ENCODE assay signal across 1 cellular context in genomic region chr12:31860401-31860800, GRCh38.
TF ChIP-seq lines count a peak whose summit lies in the region.

No MANE protein-coding gene starts in this region.

TF ChIP-seq in HepG2, 621 proteins besides CTCF, POLR2A, EP300 and RAD21 (continued from another document):
- TF ChIP-seq NCOA2 (CRISPR knock-in tag; IDR thresholded peaks at IDR 0.05): 0 out of 2 replicates have a peak, but pooled peaks have one; percentile 15
- no peak for TF ChIP-seq TOPORS (CRISPR knock-in tag; IDR thresholded peaks at IDR 0.05)
- TF ChIP-seq REL (CRISPR knock-in tag; conservative IDR thresholded peaks at IDR 0.05): no peak
- TF ChIP-seq ZNF10 (CRISPR knock-in tag; IDR thresholded peaks at IDR 0.05; ENCODE audit: borderline replicate concordance, low read depth): no peak
- TF ChIP-seq HNF4A (CRISPR knock-in tag; IDR thresholded peaks at IDR 0.05): peak; percentile 52
- TF ChIP-seq ZSCAN22 (CRISPR knock-in tag; IDR thresholded peaks at IDR 0.05): no peak
- TF ChIP-seq SOX6 (IDR thresholded peaks at IDR 0.05): no peak
- TF ChIP-seq SOX6 (CRISPR knock-in tag; IDR thresholded peaks at IDR 0.05): peak; percentile 34; the same call in 1 of the 2 replicates
- TF ChIP-seq PLSCR1 (CRISPR knock-in tag; IDR thresholded peaks at IDR 0.05; ENCODE audit: borderline replicate concordance): no peak
- TF ChIP-seq ZNF784 (CRISPR knock-in tag; IDR thresholded peaks at IDR 0.05; ENCODE audit: borderline replicate concordance): no peak
- TF ChIP-seq HMGXB3 (CRISPR knock-in tag; IDR thresholded peaks at IDR 0.05; ENCODE audit: borderline replicate concordance): no peak
- peak; percentile 76 for TF ChIP-seq CEBPG (CRISPR knock-in tag; IDR thresholded peaks at IDR 0.05)
- no peak for TF ChIP-seq SMARCC2 (IDR thresholded peaks at IDR 0.05)
- no peak for TF ChIP-seq ZNF512B (CRISPR knock-in tag; IDR thresholded peaks at IDR 0.05; ENCODE audit: borderline replicate concordance)
- TF ChIP-seq DMTF1 (CRISPR knock-in tag; IDR thresholded peaks at IDR 0.05): no peak
- no peak for TF ChIP-seq ZBTB21 (CRISPR knock-in tag; IDR thresholded peaks at IDR 0.05)
- TF ChIP-seq NCOA5 (CRISPR knock-in tag; IDR thresholded peaks at IDR 0.05): no peak
- 0 out of 2 replicates have a peak, but pooled peaks have one; percentile 21 for TF ChIP-seq POGZ (CRISPR knock-in tag; IDR thresholded peaks at IDR 0.05)
- no peak for TF ChIP-seq SP140L (CRISPR knock-in tag; IDR thresholded peaks at IDR 0.05; ENCODE audit: borderline replicate concordance)
- TF ChIP-seq BCL6 (CRISPR knock-in tag; IDR thresholded peaks at IDR 0.05): 0 out of 2 replicates have a peak, but pooled peaks have one; percentile 30
- TF ChIP-seq BATF2 (CRISPR knock-in tag; IDR thresholded peaks at IDR 0.05): no peak
- TF ChIP-seq RARA (CRISPR knock-in tag; IDR thresholded peaks at IDR 0.05): no peak
- no peak for TF ChIP-seq SIN3A (IDR thresholded peaks at IDR 0.05; ENCODE audit: borderline replicate concordance, low read depth, low read length)
- TF ChIP-seq CEBPB (IDR thresholded peaks at IDR 0.05; ENCODE audit: borderline replicate concordance, low read depth, low read length): peak; percentile 83
- TF ChIP-seq SOX13 (IDR thresholded peaks at IDR 0.05): no peak
- peak in 1 of 2 experiments; percentile 53; a peak in 1 of 4 replicates for TF ChIP-seq SOX13 (CRISPR knock-in tag; conservative IDR thresholded peaks at IDR 0.05 in 1 of 2, IDR thresholded peaks at IDR 0.05 in 1 of 2)
